In genomic region chr9:26669641-26670040, GRCh38 we compare ENCODE assay signal across 20 cellular contexts.
DNase-seq lines count a peak whose midpoint lies in the region; TF ChIP-seq lines count a peak whose summit lies in the region.
"Had no signal": no experiment of that assay in that cellular context is flagged by ENCODE, and none has a peak within 500 bp of the region (broad histone marks: within the 10 kb centered on the region; RNA-seq: fewer than 3 reads in every experiment).

No MANE protein-coding gene starts in this region.

- H3K27ac Mint-ChIP-seq in H9, result peak overlapping the region in 2 of 3 experiments; percentile 46 to 83; a peak in 3 of 7 replicates
- H3K27ac Mint-ChIP-seq: activated CD4-positive, alpha-beta T cell treated with anti-CD3 and anti-CD28 coated beads for 36 hours; activated naive CD8-positive, alpha-beta T cell treated with anti-CD3 and anti-CD28 coated beads, Interleukin-2, amount 10 ng/mL, durations not matched to agents 7 days and 5 days; activated T-cell treated with anti-CD3 and anti-CD28 coated beads, Interleukin-2, amount 50 U/mL, for 24 hours; CD8-positive, alpha-beta memory T cell had no signal

- no peak overlapping the region for H4K5ac ChIP-seq in H9 (ENCODE audit: insufficient read length, low read depth, low read length)

- TF ChIP-seq CTCF in H9 (conservative IDR thresholded peaks at IDR 0.05) (no peak), prostate gland (IDR thresholded peaks at IDR 0.05) (no peak)

- H3K4me3 ChIP-seq in BLaER1 treated with 17β-estradiol and CSF1 and Interleukin-3, amounts not matched to agents 10 nM and 100 nM, result no peak overlapping the region
- H3K4me3 ChIP-seq in prostate gland, result no peak overlapping the region
- H3K4me3 ChIP-seq: smooth muscle cell, vagina had no signal

- H2BK15ac ChIP-seq in H9 (ENCODE audit: low read depth, low read length), result no peak overlapping the region

- no peak overlapping the region for H4K8ac ChIP-seq in H9 (replicated peaks; ENCODE audit: insufficient read length, low read depth, low read length)

- H3K14ac ChIP-seq in H9 (ENCODE audit: insufficient read depth, low read length), result no peak overlapping the region

- WGBS in H9 (ENCODE audit: extremely low coverage, insufficient read length, low lambda C conversion rate), result no CpG with 5 or more reads among the region's 3 CpGs
- 64% methylated on average over 3 of the region's 3 CpGs for WGBS in prostate gland

- no peak overlapping the region for H2BK120ac ChIP-seq in H9 (ENCODE audit: low read depth, low read length, poor library complexity, severe bottlenecking)

- H3K4me2 ChIP-seq in BLaER1 treated with 17β-estradiol and CSF1 and Interleukin-3, amounts not matched to agents 10 nM and 100 nM, result peak overlapping the region; percentile 11 to 71 (median 27); a peak in 18 of 22 replicates
- no peak overlapping the region for H3K4me2 ChIP-seq in H9 (ENCODE audit: insufficient read depth, insufficient read length, low read length)
- H3K4me2 ChIP-seq: smooth muscle cell had no signal

- H3K23ac ChIP-seq in H9 (ENCODE audit: insufficient read length, low read depth, low read length), result no peak overlapping the region

- peak overlapping the region in 6 of 11 experiments; percentile 6 to 43 (median 27); a peak in 6 of 22 replicates for H3K27ac ChIP-seq in BLaER1 treated with 17β-estradiol and CSF1 and Interleukin-3, amounts not matched to agents 10 nM and 100 nM
- H3K27ac ChIP-seq in H9 (ENCODE audit: insufficient read length, low read depth, low read length) (no peak overlapping the region), prostate gland (no peak overlapping the region)
- H3K27ac ChIP-seq: foreskin keratinocyte, vagina had no signal

- H3K4ac ChIP-seq in H9 (ENCODE audit: low read depth, low read length), result no peak overlapping the region

- no peak overlapping the region for H3K4me3 Mint-ChIP-seq in H9
- H3K4me3 Mint-ChIP-seq: activated CD4-positive, alpha-beta T cell treated with anti-CD3 and anti-CD28 coated beads for 36 hours; activated naive CD8-positive, alpha-beta T cell treated with anti-CD3 and anti-CD28 coated beads, Interleukin-2, amount 10 ng/mL, durations not matched to agents 7 days and 5 days; activated T-cell treated with anti-CD3 and anti-CD28 coated beads, Interleukin-2, amount 50 U/mL, for 24 hours; CD8-positive, alpha-beta memory T cell had no signal

- no peaks in the 10 kb centered on the region for H3K27me3 Mint-ChIP-seq in H9 (ENCODE audit: low read depth)
- H3K27me3 Mint-ChIP-seq: activated CD4-positive, alpha-beta T cell treated with anti-CD3 and anti-CD28 coated beads for 36 hours; activated naive CD8-positive, alpha-beta T cell treated with anti-CD3 and anti-CD28 coated beads, Interleukin-2, amount 10 ng/mL, durations not matched to agents 7 days and 5 days; activated T-cell treated with anti-CD3 and anti-CD28 coated beads, Interleukin-2, amount 50 U/mL, for 24 hours; CD8-positive, alpha-beta memory T cell had no signal

- no peaks in the 10 kb centered on the region for H3K23me2 ChIP-seq in H9 (ENCODE audit: insufficient read length, low read depth, low read length, poor library complexity, severe bottlenecking)

- H4K20me1 ChIP-seq in BLaER1 treated with 17β-estradiol and CSF1 and Interleukin-3, amounts not matched to agents 10 nM and 100 nM, result no peaks in the 10 kb centered on the region
- H4K20me1 ChIP-seq in H9 (ENCODE audit: control insufficient read depth, insufficient read depth, insufficient read length), result no peaks in the 10 kb centered on the region

- no peak overlapping the region for H3K18ac ChIP-seq in H9 (ENCODE audit: insufficient read length, low read depth, low read length)

- peak overlapping the region in 1 of 11 experiments; percentile 17; a peak in 1 of 22 replicates for H3K9ac ChIP-seq in BLaER1 treated with 17β-estradiol and CSF1 and Interleukin-3, amounts not matched to agents 10 nM and 100 nM
- no peak overlapping the region for H3K9ac ChIP-seq in H9 (ENCODE audit: extremely low read depth, insufficient read length, low read length)

- no peaks in the 10 kb centered on the region for H3K36me3 ChIP-seq in BLaER1 treated with 17β-estradiol and CSF1 and Interleukin-3, amounts not matched to agents 10 nM and 100 nM
- H3K36me3 ChIP-seq in prostate gland, result no peaks in the 10 kb centered on the region
- H3K36me3 ChIP-seq: vagina had no signal

- H4K91ac ChIP-seq in H9 (ENCODE audit: insufficient read length, low read depth, low read length), result no peak overlapping the region

- TF ChIP-seq POLR2A in prostate gland (IDR thresholded peaks at IDR 0.05), result no peak

- H3K27me3 ChIP-seq in BLaER1 treated with 17β-estradiol and CSF1 and Interleukin-3, amounts not matched to agents 10 nM and 100 nM, result no peaks in the 10 kb centered on the region
- H3K27me3 ChIP-seq in H9 (ENCODE audit: insufficient read depth, low read length) (no peaks in the 10 kb centered on the region), prostate gland (replicated peaks; ENCODE audit: insufficient read depth) (no peaks in the 10 kb centered on the region)
- H3K27me3 ChIP-seq: foreskin keratinocyte, vagina had no signal

- H2AK5ac ChIP-seq in H9 (ENCODE audit: insufficient read length, low read length), result no peak overlapping the region

- DNase-seq in H9, result no peak
- peak; percentile 4 for DNase-seq in NAMALWA (ENCODE audit: low spot score)
- peak; percentile 12 for DNase-seq in glomerular visceral epithelial cell (ENCODE audit: extremely low spot score)
- DNase-seq in prostate gland (ENCODE audit: low spot score), result no peak
- no peak for DNase-seq in T-helper 2 cell
- no peak for DNase-seq in germinal center (ENCODE audit: low spot score)
- no peak for DNase-seq in foreskin melanocyte
- DNase-seq: activated CD4-positive, alpha-beta T cell treated with anti-CD3 and anti-CD28 coated beads for 36 hours; activated naive CD8-positive, alpha-beta T cell treated with anti-CD3 and anti-CD28 coated beads, Interleukin-2, amount 10 ng/mL, durations not matched to agents 7 days and 5 days; activated T-cell treated with anti-CD3 and anti-CD28 coated beads, Interleukin-2, amount 50 U/mL, for 24 hours; CD8-positive, alpha-beta memory T cell; central memory CD4-positive, alpha-beta T cell; foreskin keratinocyte; NCI-H1417 treated with DMSO at 0.1 percent for 48 hours; occipital lobe; stimulated activated naive CD8-positive, alpha-beta T cell treated with anti-CD3 and anti-CD28 coated beads, Interleukin-15, Interleukin-2, amounts not matched to agents 100 U/mL and 50 U/mL, for 24 hours; T-helper 1 cell had no signal

- no peak overlapping the region for H2BK5ac ChIP-seq in H9 (ENCODE audit: insufficient read length, low read length)

- peaks cover 5 to 23% (median 11%) of the 10 kb centered on the region in 10 experiments; a peak in 19 of 20 replicates for H3K4me1 ChIP-seq in BLaER1 treated with 17β-estradiol and CSF1 and Interleukin-3, amounts not matched to agents 10 nM and 100 nM
- H3K4me1 ChIP-seq in H9 (ENCODE audit: insufficient read depth, low read length) (no peaks in the 10 kb centered on the region), prostate gland (replicated peaks) (no peaks in the 10 kb centered on the region)
- H3K4me1 ChIP-seq: foreskin keratinocyte, vagina had no signal

- H3K79me1 ChIP-seq in H9 (ENCODE audit: insufficient read depth, low read depth, low read length, poor library complexity, severe bottlenecking), result no peaks in the 10 kb centered on the region

- H3K56ac ChIP-seq in H9 (ENCODE audit: insufficient read length, low read depth, low read length), result no peak overlapping the region

- no peak overlapping the region for H3T11ph ChIP-seq in H9 (ENCODE audit: low read length)

- no peak overlapping the region for H2AFZ ChIP-seq in H9 (ENCODE audit: low read length)

- no peaks in the 10 kb centered on the region for H3K79me2 ChIP-seq in H9 (ENCODE audit: insufficient read depth, low read length)

- H3K36me3 Mint-ChIP-seq in H9 (ENCODE audit: insufficient read depth in 1 of 3, low read depth in 3 of 3), result peaks cover 0 to 3% (median 0%) of the 10 kb centered on the region in 3 experiments; a peak in 2 of 7 replicates
- H3K36me3 Mint-ChIP-seq: activated naive CD8-positive, alpha-beta T cell treated with anti-CD3 and anti-CD28 coated beads, Interleukin-2, amount 10 ng/mL, durations not matched to agents 7 days and 5 days; CD8-positive, alpha-beta memory T cell had no signal

- H3K9me3 Mint-ChIP-seq in H9, result peaks cover 3 to 4% of the 10 kb centered on the region in 2 experiments; a peak in 3 of 5 replicates
- H3K9me3 Mint-ChIP-seq: activated naive CD8-positive, alpha-beta T cell treated with anti-CD3 and anti-CD28 coated beads, Interleukin-2, amount 10 ng/mL, durations not matched to agents 7 days and 5 days; activated T-cell treated with anti-CD3 and anti-CD28 coated beads, Interleukin-2, amount 50 U/mL, for 24 hours had no signal

- intact Hi-C loops in prostate gland (cut with DNase I), result no loop called here

- peaks cover 7 to 9% of the 10 kb centered on the region in 2 experiments for H3K4me1 Mint-ChIP-seq in H9
- H3K4me1 Mint-ChIP-seq: activated CD4-positive, alpha-beta T cell treated with anti-CD3 and anti-CD28 coated beads for 36 hours; activated naive CD8-positive, alpha-beta T cell treated with anti-CD3 and anti-CD28 coated beads, Interleukin-2, amount 10 ng/mL, durations not matched to agents 7 days and 5 days; CD8-positive, alpha-beta memory T cell had no signal

- H2BK12ac ChIP-seq in H9 (ENCODE audit: insufficient read length, low read depth, low read length), result no peak overlapping the region

- H3K9me3 ChIP-seq in BLaER1 treated with 17β-estradiol and CSF1 and Interleukin-3, amounts not matched to agents 10 nM and 100 nM (replicated peaks in 1 of 11), result peaks cover 0 to 5% (median 0%) of the 10 kb centered on the region in 11 experiments; a peak in 6 of 22 replicates
- no peaks in the 10 kb centered on the region for H3K9me3 ChIP-seq in H9 (ENCODE audit: control insufficient read depth, low read depth, low read length)
- H3K9me3 ChIP-seq in prostate gland, result no peaks in the 10 kb centered on the region
- H3K9me3 ChIP-seq: vagina had no signal

- no peak overlapping the region for H2BK20ac ChIP-seq in H9 (ENCODE audit: low read depth, low read length, poor library complexity, severe bottlenecking)

Comparison
In these comparisons a context has a peak if more than half of its experiments do, and no peak if none do; other contexts are left out.
1. H3K27ac ChIP-seq: peak in BLaER1 treated with 17β-estradiol and CSF1 and Interleukin-3, amounts not matched to agents 10 nM and 100 nM (6 of 11); none in H9 (single experiment) and prostate gland (0 of 2).
2. DNase-seq: peak in NAMALWA (single experiment) and glomerular visceral epithelial cell (single experiment); none in H9 (single experiment), prostate gland (single experiment), T-helper 2 cell (0 of 5), germinal center (single experiment) and foreskin melanocyte (single experiment).